In the genomic region with DNA sequence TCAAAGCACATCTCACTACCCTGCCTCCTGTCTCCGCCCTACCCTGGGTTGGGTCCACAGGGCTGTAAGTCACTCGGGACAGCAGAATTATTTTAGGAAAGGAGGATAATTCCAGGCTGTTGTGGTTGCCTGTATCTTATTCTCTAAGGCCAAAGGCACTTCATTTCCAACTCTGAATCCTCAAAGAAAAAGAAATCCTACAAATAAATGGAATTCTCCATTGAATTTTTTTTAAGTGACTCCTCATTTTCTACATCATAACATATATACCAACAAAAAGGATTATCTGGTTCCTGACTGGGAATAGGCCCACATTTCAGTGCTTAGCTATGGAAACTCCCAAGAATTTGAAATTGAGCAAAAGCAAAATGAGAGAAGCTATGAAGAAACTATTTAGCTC, we compare ENCODE assay signal across 15 cellular contexts.
DNase-seq lines count a peak whose midpoint lies in the region; ATAC-seq and TF ChIP-seq lines count a peak whose summit lies in the region.
"Had no signal": no experiment of that assay in that cellular context is flagged by ENCODE, and none has a peak within 500 bp of the region (broad histone marks: within the 10 kb centered on the region; RNA-seq: fewer than 3 reads in every experiment).

No MANE protein-coding gene starts in this region.

- no peaks in the 10 kb centered on the region for H3K27me3 ChIP-seq in SJSA1 (replicated peaks)
- no peaks in the 10 kb centered on the region for H3K27me3 ChIP-seq in osteoblast (ENCODE audit: insufficient read depth, low read length)
- H3K27me3 ChIP-seq: BLaER1 had no signal

- H3K36me3 ChIP-seq in SJSA1, result peaks cover 9% of the 10 kb centered on the region
- H3K36me3 ChIP-seq in osteoblast (ENCODE audit: insufficient read depth, low read length), result no peaks in the 10 kb centered on the region
- H3K36me3 ChIP-seq: BLaER1 had no signal

- ATAC-seq in naive thymus-derived CD8-positive, alpha-beta T cell, result no peak
- ATAC-seq: A549, GM12878 had no signal

- no peak for TF ChIP-seq CTCF in fibroblast of the aortic adventitia (IDR thresholded peaks at IDR 0.05; ENCODE audit: insufficient read depth, low read length)
- no peak for TF ChIP-seq CTCF in osteoblast (IDR thresholded peaks at IDR 0.05; ENCODE audit: extremely low read depth, low read depth, low read length)

- POLR2A ChIA-PET in naive thymus-derived CD8-positive, alpha-beta T cell (lab: Charles Lee), result no interaction called here

- no peaks in the 10 kb centered on the region for H3K9me3 ChIP-seq in SJSA1 (replicated peaks)
- H3K9me3 ChIP-seq in osteoblast (ENCODE audit: low read depth, low read length), result no peaks in the 10 kb centered on the region
- H3K9me3 ChIP-seq: BLaER1 had no signal

- H3K4me1 ChIP-seq in SJSA1 (replicated peaks), result peaks cover 60% of the 10 kb centered on the region
- peaks cover 26% of the 10 kb centered on the region for H3K4me1 ChIP-seq in osteoblast (ENCODE audit: insufficient read depth, low read length)
- H3K4me1 ChIP-seq: BLaER1 had no signal

- H4K20me1 ChIP-seq in osteoblast (ENCODE audit: insufficient read depth, low read length), result no peaks in the 10 kb centered on the region
- H4K20me1 ChIP-seq: BLaER1 had no signal

- no peak overlapping the region for H3K27ac Mint-ChIP-seq in naive thymus-derived CD8-positive, alpha-beta T cell
- H3K27ac Mint-ChIP-seq: IgD-negative memory B cell had no signal

- no peak overlapping the region for H2AFZ ChIP-seq in osteoblast (ENCODE audit: low read length)
- H2AFZ ChIP-seq: GM23248 had no signal

- no peaks in the 10 kb centered on the region for H3K4me1 Mint-ChIP-seq in naive thymus-derived CD8-positive, alpha-beta T cell
- H3K4me1 Mint-ChIP-seq: CD8-positive, alpha-beta memory T cell; IgD-negative memory B cell had no signal

- H3K4me3 Mint-ChIP-seq in naive thymus-derived CD8-positive, alpha-beta T cell, result no peak overlapping the region
- H3K4me3 Mint-ChIP-seq: CD8-positive, alpha-beta memory T cell; IgD-negative memory B cell had no signal

- peaks cover 0 to 9% (median 0%) of the 10 kb centered on the region in 9 donors for H3K9me3 Mint-ChIP-seq in naive thymus-derived CD8-positive, alpha-beta T cell
- H3K9me3 Mint-ChIP-seq: IgD-negative memory B cell had no signal

- H3K4me3 ChIP-seq in SJSA1 (no peak overlapping the region), fibroblast of the aortic adventitia (ENCODE audit: low read depth, low read length) (no peak overlapping the region), osteoblast (ENCODE audit: insufficient read depth, low read length) (no peak overlapping the region)
- H3K4me3 ChIP-seq: A549, BLaER1, GM12878, GM23248 had no signal

- H3K27ac ChIP-seq in SJSA1 (peak overlapping the region; percentile 100), osteoblast (ENCODE audit: low read depth, low read length) (peak overlapping the region; percentile 27)
- H3K27ac ChIP-seq: A549, BLaER1, GM23248 had no signal

- DNase-seq in SJSA1 (ENCODE audit: low read depth in 1 of 2, low spot score in 2 of 2) (no peak), fibroblast of the aortic adventitia (ENCODE audit: low read depth) (peak; percentile 58), osteoblast (ENCODE audit: insufficient read length, low spot score, missing footprints) (no peak), NCI-H2227 (lab: John Stamatoyannopoulos, UW; ENCODE audit: unreplicated experiment) (no peak), COLO829 (ENCODE audit: low spot score) (no peak)
- DNase-seq in naive thymus-derived CD8-positive, alpha-beta T cell, result no peak
- DNase-seq: AML-193; CD8-positive, alpha-beta memory T cell; DMS53; GM23248; H7 had no signal

- H3K79me2 ChIP-seq in osteoblast (ENCODE audit: insufficient read depth, low read length), result no peaks in the 10 kb centered on the region

- H3K36me3 Mint-ChIP-seq in naive thymus-derived CD8-positive, alpha-beta T cell, result peaks cover 22 to 39% (median 38%) of the 10 kb centered on the region in 3 donors

- no peaks in the 10 kb centered on the region for H3K27me3 Mint-ChIP-seq in naive thymus-derived CD8-positive, alpha-beta T cell
- H3K27me3 Mint-ChIP-seq: CD8-positive, alpha-beta memory T cell; IgD-negative memory B cell had no signal

- H3K4me2 ChIP-seq in osteoblast (ENCODE audit: insufficient read depth, low read length), result no peak overlapping the region
- H3K4me2 ChIP-seq: A549, BLaER1 had no signal
